Comparison of ENCODE assay signal across 21 cellular contexts in the genomic region with DNA sequence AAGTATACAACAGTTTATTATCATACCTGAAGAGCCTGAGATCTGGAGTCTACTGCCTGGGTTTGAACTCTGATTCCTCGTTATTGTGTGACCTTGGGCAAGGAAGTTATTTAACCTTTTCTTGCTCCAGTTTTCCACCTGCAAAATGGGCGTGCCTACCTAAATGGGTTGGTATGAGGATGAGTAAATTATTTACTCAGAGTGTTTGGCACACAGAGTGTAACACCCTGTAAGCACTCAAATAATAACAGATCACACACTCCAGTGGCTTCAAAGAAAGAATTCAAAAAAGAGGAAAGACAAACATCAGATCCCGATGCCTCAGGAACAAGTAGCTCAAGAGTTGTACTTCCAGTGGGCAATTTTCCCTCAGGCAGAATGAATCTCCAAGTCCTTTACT. TPM values are rescaled to one million over a fixed set of nuclear protein-coding genes. Genes with fewer than 3 reads are reported as not detected.
"Had no signal": no experiment of that assay in that cellular context is flagged by ENCODE, and none has a peak within 500 bp of the region (broad histone marks: within the 10 kb centered on the region; RNA-seq: fewer than 3 reads in every experiment).

No MANE protein-coding gene starts in this region.

- H3K4me1 ChIP-seq: body of pancreas had no signal

- H3K9ac ChIP-seq: neural progenitor cell had no signal

- H3K27ac ChIP-seq: body of pancreas, epithelial cell of prostate, neural progenitor cell, skin epidermis, stomach had no signal

- DNase-seq: activated CD4-positive, alpha-beta T cell treated with anti-CD3 and anti-CD28 coated beads, Interleukin-2, amount 10 ng/mL, durations not matched to agents 24 days and 14 days; activated CD8-positive, alpha-beta T cell treated with anti-CD3 and anti-CD28 coated beads for 36 hours; activated naive CD4-positive, alpha-beta T cell treated with Interleukin-2 at 50 U/mL for 16 hours; activated T-cell treated with anti-CD3 and anti-CD28 coated beads, Interleukin-2, amount 50 U/mL, for 1 hour; body of pancreas; caudate nucleus; foreskin melanocyte; head of caudate nucleus; mesenchymal stem cell; mucosa of descending colon; naive B cell; right cardiac atrium; stomach; T1000 had no signal

- H3K9me3 ChIP-seq: body of pancreas, mucosa of descending colon had no signal

- H3K27me3 ChIP-seq: body of pancreas had no signal

- H3K4me3 ChIP-seq: body of pancreas, mucosa of descending colon, neural progenitor cell, skin epidermis, stomach had no signal

- H3K36me3 ChIP-seq: neural progenitor cell, stomach had no signal

- ATAC-seq: activated CD8-positive, alpha-beta T cell treated with anti-CD3 and anti-CD28 coated beads for 36 hours; body of pancreas; mucosa of descending colon; right cardiac atrium had no signal

RNA-seq across cellular contexts. Expression of a gene that starts 2.4 kb away (rescaled TPM):
- total RNA-seq: activated CD4-positive, alpha-beta T cell treated with anti-CD3 and anti-CD28 coated beads, Interleukin-2, amount 10 ng/mL, durations not matched to agents 24 days and 14 days; activated CD8-positive, alpha-beta T cell treated with anti-CD3 and anti-CD28 coated beads for 36 hours; activated T-helper 2 cell treated with anti-CD3 and anti-CD28 coated beads, Interferon-gamma antibody, Interleukin-2, Interleukin-4, amounts not matched to agents 10 μg/mL and 5 μg/mL and 100 μg/mL, durations not matched to agents 14 hours and 24 hours and 36 hours; dermis microvascular lymphatic vessel endothelial cell; lower leg skin; mucosa of descending colon; osteoblast; right cardiac atrium had no signal
- polyA plus RNA-seq: right cardiac atrium had no signal
